In genomic region chr22:50529416-50530279, GRCh38 we compare ENCODE assay signal across 8 cellular contexts. TPM values are rescaled to one million over a fixed set of nuclear protein-coding genes. Genes with fewer than 3 reads are reported as not detected.
DNase-seq lines count a peak whose midpoint lies in the region; ATAC-seq and TF ChIP-seq lines count a peak whose summit lies in the region.

TYMP (minus strand) TSS chr22:50530012; CDS start chr22:50529709, 303 bp downstream.

- H3K27ac Mint-ChIP-seq in activated CD4-positive, alpha-beta memory T cell treated with anti-CD3 and anti-CD28 coated beads for 36 hours: peak within 1 kb of the TSS; percentile 99
- H3K27ac Mint-ChIP-seq in HFFc6: no peak within 1 kb of the TSS

- peaks cover 3% of the 10 kb centered on the region in 2 donors for H3K36me3 ChIP-seq in muscle layer of duodenum (ENCODE audit: control insufficient read depth in 1 of 2, insufficient read depth in 2 of 2, low read length in 2 of 2)
- no peaks in the 10 kb centered on the region for H3K36me3 ChIP-seq in suprapubic skin

- H3K36me3 Mint-ChIP-seq in activated CD4-positive, alpha-beta memory T cell treated with anti-CD3 and anti-CD28 coated beads for 36 hours: peaks cover 29% of the 10 kb centered on the region
- H3K36me3 Mint-ChIP-seq in HFFc6 (ENCODE audit: low read depth): peaks cover 3% of the 10 kb centered on the region

- TF ChIP-seq CTCF in epithelial cell of esophagus (IDR thresholded peaks at IDR 0.05; ENCODE audit: insufficient read depth, low read depth, low read length, missing control alignments): no peak
- TF ChIP-seq CTCF in suprapubic skin (IDR thresholded peaks at IDR 0.05): no peak
- no peak for TF ChIP-seq CTCF in HFFc6 (IDR thresholded peaks at IDR 0.05)

- H3K4me1 ChIP-seq in muscle layer of duodenum (ENCODE audit: control insufficient read depth in 1 of 2, insufficient read depth in 2 of 2, low read length in 2 of 2) (peaks cover 5 to 52% of the 10 kb centered on the region in 2 donors), suprapubic skin (peaks cover 80% of the 10 kb centered on the region)

- H3K9me3 ChIP-seq in muscle layer of duodenum (ENCODE audit: control insufficient read depth in 1 of 2, low read length in 2 of 2): no peaks in the 10 kb centered on the region
- no peaks in the 10 kb centered on the region for H3K9me3 ChIP-seq in suprapubic skin

- H3K27ac ChIP-seq in muscle layer of duodenum (ENCODE audit: low read length) (peak within 1 kb of the TSS; percentile 98), suprapubic skin (peak within 1 kb of the TSS; percentile 93)

- TF ChIP-seq POLR2A in GM10847 (IDR thresholded peaks at IDR 0.05; ENCODE audit: extremely low read depth, insufficient read length) (peak; percentile 60), suprapubic skin (IDR thresholded peaks at IDR 0.05) (peak in 1 of 2 donors; percentile 40)

- no peaks in the 10 kb centered on the region for H3K9me3 Mint-ChIP-seq in activated CD4-positive, alpha-beta memory T cell treated with anti-CD3 and anti-CD28 coated beads for 36 hours
- no peaks in the 10 kb centered on the region for H3K9me3 Mint-ChIP-seq in HFFc6

- H3K4me3 ChIP-seq in epithelial cell of esophagus (ENCODE audit: low read length): peak within 1 kb of the TSS; percentile 79
- H3K4me3 ChIP-seq in muscle layer of duodenum (ENCODE audit: low read depth in 1 of 2, low read length in 2 of 2): peak within 1 kb of the TSS; percentile 56 to 61
- peak within 1 kb of the TSS; percentile 81 for H3K4me3 ChIP-seq in suprapubic skin

- CTCF ChIA-PET in activated CD4-positive, alpha-beta memory T cell treated with anti-CD3 and anti-CD28 coated beads for 36 hours (lab: Charles Lee): interaction anchor here (0.6 to 6.5 kb wide), 8 partner anchors 10 to 203 kb away, joined by 3 to 102 read pairs (median 6); partner anchors contain the start of genes DENND6B, LMF2, NCAPH2 and SYCE3

- no peaks in the 10 kb centered on the region for H3K27me3 Mint-ChIP-seq in activated CD4-positive, alpha-beta memory T cell treated with anti-CD3 and anti-CD28 coated beads for 36 hours
- peaks cover 18% of the 10 kb centered on the region for H3K27me3 Mint-ChIP-seq in HFFc6 (ENCODE audit: insufficient read depth)

- no CpG with 5 or more reads among the region's 105 CpGs for WGBS in suprapubic skin

- peak; percentile 19 for ATAC-seq in HG03460 (IDR thresholded peaks at IDR 0.05; ENCODE audit: unreplicated experiment)

- H3K27me3 ChIP-seq in muscle layer of duodenum (ENCODE audit: low read depth, low read length) (no peaks in the 10 kb centered on the region), suprapubic skin (no peaks in the 10 kb centered on the region)

- H3K4me1 Mint-ChIP-seq in activated CD4-positive, alpha-beta memory T cell treated with anti-CD3 and anti-CD28 coated beads for 36 hours (ENCODE audit: low read depth): peaks cover 52% of the 10 kb centered on the region
- peaks cover 13% of the 10 kb centered on the region for H3K4me1 Mint-ChIP-seq in HFFc6 (ENCODE audit: low read depth)

- intact Hi-C loops in activated CD4-positive, alpha-beta memory T cell treated with anti-CD3 and anti-CD28 coated beads for 36 hours (cut with micrococcal nuclease): loop anchor here (2.0 to 10.0 kb wide), 4 partner anchors 15 to 595 kb away; partner anchors contain the start of genes CHKB and KLHDC7B

- peak within 1 kb of the TSS; percentile 92 for H3K4me3 Mint-ChIP-seq in activated CD4-positive, alpha-beta memory T cell treated with anti-CD3 and anti-CD28 coated beads for 36 hours
- H3K4me3 Mint-ChIP-seq in HFFc6: no peak within 1 kb of the TSS

- DNase-seq in activated CD4-positive, alpha-beta memory T cell treated with anti-CD3 and anti-CD28 coated beads for 36 hours: peak; percentile 82
- DNase-seq in epithelial cell of esophagus (ENCODE audit: low read depth) (peak; percentile 83), suprapubic skin (ENCODE audit: low spot score in 2 of 2) (peak in 1 of 2 donors; percentile 86), cerebellar cortex (ENCODE audit: low spot score) (no peak), HFFc6 (no peak)

- POLR2A ChIA-PET in activated CD4-positive, alpha-beta memory T cell treated with anti-CD3 and anti-CD28 coated beads for 36 hours (lab: Charles Lee): interaction anchor here (1.0 to 6.7 kb wide), 5 partner anchors 9 to 91 kb away, joined by 4 to 139 read pairs (median 49); partner anchors contain the start of genes CHKB, KLHDC7B and SYCE3

- no peak for TF ChIP-seq EP300 in suprapubic skin (IDR thresholded peaks at IDR 0.05)

RNA-seq across cellular contexts. Expression of gene TYMP, which starts in this region (rescaled TPM):
- 10 to 100 TPM; 64.7 to 65.6 TPM for total RNA-seq in activated CD4-positive, alpha-beta memory T cell treated with anti-CD3 and anti-CD28 coated beads for 36 hours
- total RNA-seq in suprapubic skin: 10 to 100 TPM; 23.6 to 46.9 (median 30.8) TPM
- total RNA-seq in HFFc6 (2021; fragmentation: NEBNext Ultra II Directional; extraction: Animal tissue kit (Norgen Biotek cat#: 25700)): 1 to 10 TPM in 5 of 6 experiments, under 1 TPM in 1; 0.95 to 2.1 (median 1.3) TPM

Comparison
In these comparisons a context has a peak if more than half of its experiments do, and no peak if none do; other contexts are left out.
1. RNA of gene TYMP (total RNA-seq): 64.7 to 65.6 TPM in activated CD4-positive, alpha-beta memory T cell treated with anti-CD3 and anti-CD28 coated beads for 36 hours and 23.6 to 46.9 TPM in suprapubic skin; 0.95 to 2.1 TPM in HFFc6; every median in the first group is over 4 times any median in the second.
2. DNase-seq: peak in activated CD4-positive, alpha-beta memory T cell treated with anti-CD3 and anti-CD28 coated beads for 36 hours (single experiment) and epithelial cell of esophagus (single experiment); none in cerebellar cortex (single experiment) and HFFc6 (single experiment).
3. Peak in every context shown above with its lines, with median percentiles within 50 percentile points of each other: H3K4me3 ChIP-seq.